Comparison of ENCODE assay signal across 1 cellular context in the genomic region with DNA sequence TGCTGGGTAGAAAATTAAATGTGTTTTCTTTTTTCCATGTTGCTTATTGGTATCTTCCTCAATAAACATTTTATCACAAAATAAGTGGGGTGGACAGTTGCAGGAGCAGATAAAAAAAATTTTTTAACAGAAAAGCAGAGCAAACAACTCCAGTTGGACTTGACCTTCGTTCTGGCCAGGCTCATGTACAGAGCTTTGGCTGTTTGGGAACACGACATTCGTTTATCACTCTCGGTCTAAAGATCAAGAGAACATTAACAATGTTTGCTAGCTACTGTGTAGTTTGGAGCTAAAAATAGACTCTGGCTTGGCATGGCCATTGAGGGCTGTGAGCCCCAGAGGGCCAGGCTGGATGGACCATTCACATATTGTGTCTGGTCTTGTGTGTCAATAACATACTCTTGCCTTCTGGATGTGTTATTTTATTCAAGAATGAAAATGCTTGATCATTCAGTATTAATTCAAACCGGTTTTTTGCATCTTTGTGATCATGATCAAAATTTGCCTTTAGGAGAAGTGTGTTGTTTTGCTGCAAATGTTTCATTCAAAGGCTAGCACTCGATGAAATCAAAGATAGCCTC.
A peak's percentile ranks its signal among the peaks of the same experiment; 100 is the strongest.
TF ChIP-seq lines count a peak whose summit lies in the region.

No MANE protein-coding gene starts in this region.

TF ChIP-seq in HepG2, 621 proteins besides CTCF, POLR2A, EP300 and RAD21 (continued from another document and continues in another):
- TF ChIP-seq EZH2 (conservative IDR thresholded peaks at IDR 0.05; ENCODE audit: low read depth, low read length) (no peak), FOXO1 (CRISPR knock-in tag; IDR thresholded peaks at IDR 0.05) (peak; percentile 98), ZNF619 (CRISPR knock-in tag; IDR thresholded peaks at IDR 0.05) (no peak), ZNF747 (CRISPR knock-in tag; IDR thresholded peaks at IDR 0.05; ENCODE audit: borderline replicate concordance) (peak; percentile 67; the same call in 1 of the 2 replicates), ELF3 (CRISPR knock-in tag; IDR thresholded peaks at IDR 0.05) (peak; percentile 90), ZNF160 (CRISPR knock-in tag; IDR thresholded peaks at IDR 0.05) (no peak), PHF21A (CRISPR knock-in tag; IDR thresholded peaks at IDR 0.05) (peak; percentile 96), SMARCE1 (IDR thresholded peaks at IDR 0.05; ENCODE audit: borderline replicate concordance) (no peak), ZMYM2 (CRISPR knock-in tag; IDR thresholded peaks at IDR 0.05) (no peak), KMT2A (CRISPR knock-in tag; IDR thresholded peaks at IDR 0.05) (peak; percentile 76; the same call in 1 of the 2 replicates), ZNF816 (CRISPR knock-in tag; IDR thresholded peaks at IDR 0.05; ENCODE audit: borderline replicate concordance) (no peak), MEIS1 (CRISPR knock-in tag; IDR thresholded peaks at IDR 0.05; ENCODE audit: borderline replicate concordance) (peak; percentile 94), LCORL (IDR thresholded peaks at IDR 0.05) (no peak), LCORL (CRISPR knock-in tag; IDR thresholded peaks at IDR 0.05) (peak; percentile 92), RFXANK (CRISPR knock-in tag; IDR thresholded peaks at IDR 0.05) (0 out of 2 replicates have a peak, but pooled peaks have one; percentile 35), FOXJ3 (CRISPR knock-in tag; IDR thresholded peaks at IDR 0.05; ENCODE audit: borderline replicate concordance) (peak; percentile 93; the same call in 1 of the 2 replicates), JDP2 (CRISPR knock-in tag; IDR thresholded peaks at IDR 0.05; ENCODE audit: borderline replicate concordance) (no peak), ZNF615 (CRISPR knock-in tag; IDR thresholded peaks at IDR 0.05; ENCODE audit: borderline replicate concordance) (no peak), THYN1 (CRISPR knock-in tag; IDR thresholded peaks at IDR 0.05; ENCODE audit: borderline replicate concordance, low read depth) (no peak), ZFY (CRISPR knock-in tag; IDR thresholded peaks at IDR 0.05) (no peak), SYNCRIP (IDR thresholded peaks at IDR 0.05; ENCODE audit: insufficient read depth, low read depth, low read length) (no peak), ZNF572 (CRISPR knock-in tag; IDR thresholded peaks at IDR 0.05) (no peak), ATAD3A (CRISPR knock-in tag; IDR thresholded peaks at IDR 0.05) (no peak), MBNL3 (CRISPR knock-in tag; conservative IDR thresholded peaks at IDR 0.05) (no peak), SATB2 (CRISPR knock-in tag; IDR thresholded peaks at IDR 0.05) (no peak), BCL6 (CRISPR knock-in tag; IDR thresholded peaks at IDR 0.05) (peak; percentile 98), ZNF577 (CRISPR knock-in tag; IDR thresholded peaks at IDR 0.05; ENCODE audit: borderline replicate concordance, low read depth) (no peak), ZNF558 (CRISPR knock-in tag; IDR thresholded peaks at IDR 0.05; ENCODE audit: borderline replicate concordance) (no peak), ZNF556 (CRISPR knock-in tag; IDR thresholded peaks at IDR 0.05; ENCODE audit: borderline replicate concordance) (peak; percentile 96; the same call in 1 of the 2 replicates), ZNF234 (CRISPR knock-in tag; conservative IDR thresholded peaks at IDR 0.05) (no peak), RBAK (CRISPR knock-in tag; IDR thresholded peaks at IDR 0.05) (no peak), ZNF570 (CRISPR knock-in tag; IDR thresholded peaks at IDR 0.05; ENCODE audit: borderline replicate concordance) (no peak), ZNF546 (CRISPR knock-in tag; conservative IDR thresholded peaks at IDR 0.05) (no peak), GABPB1 (CRISPR knock-in tag; IDR thresholded peaks at IDR 0.05) (no peak), ZNF225 (CRISPR knock-in tag; IDR thresholded peaks at IDR 0.05) (no peak), HNRNPUL1 (IDR thresholded peaks at IDR 0.05; ENCODE audit: low read depth, low read length) (no peak)
- TF ChIP-seq, protein P1, sequence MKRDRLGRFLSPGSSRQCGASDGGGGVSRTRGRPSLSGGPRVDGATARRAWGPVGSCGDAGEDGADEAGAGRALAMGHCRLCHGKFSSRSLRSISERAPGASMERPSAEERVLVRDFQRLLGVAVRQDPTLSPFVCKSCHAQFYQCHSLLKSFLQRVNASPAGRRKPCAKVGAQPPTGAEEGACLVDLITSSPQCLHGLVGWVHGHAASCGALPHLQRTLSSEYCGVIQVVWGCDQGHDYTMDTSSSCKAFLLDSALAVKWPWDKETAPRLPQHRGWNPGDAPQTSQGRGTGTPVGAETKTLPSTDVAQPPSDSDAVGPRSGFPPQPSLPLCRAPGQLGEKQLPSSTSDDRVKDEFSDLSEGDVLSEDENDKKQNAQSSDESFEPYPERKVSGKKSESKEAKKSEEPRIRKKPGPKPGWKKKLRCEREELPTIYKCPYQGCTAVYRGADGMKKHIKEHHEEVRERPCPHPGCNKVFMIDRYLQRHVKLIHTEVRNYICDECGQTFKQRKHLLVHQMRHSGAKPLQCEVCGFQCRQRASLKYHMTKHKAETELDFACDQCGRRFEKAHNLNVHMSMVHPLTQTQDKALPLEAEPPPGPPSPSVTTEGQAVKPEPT (CRISPR knock-in tag; IDR thresholded peaks at IDR 0.05; ENCODE audit: low read depth) = no peak
- TF ChIP-seq, protein P2, sequence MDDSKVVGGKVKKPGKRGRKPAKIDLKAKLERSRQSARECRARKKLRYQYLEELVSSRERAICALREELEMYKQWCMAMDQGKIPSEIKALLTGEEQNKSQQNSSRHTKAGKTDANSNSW (CRISPR knock-in tag; IDR thresholded peaks at IDR 0.05; ENCODE audit: borderline replicate concordance) = no peak
- TF ChIP-seq, protein P3, sequence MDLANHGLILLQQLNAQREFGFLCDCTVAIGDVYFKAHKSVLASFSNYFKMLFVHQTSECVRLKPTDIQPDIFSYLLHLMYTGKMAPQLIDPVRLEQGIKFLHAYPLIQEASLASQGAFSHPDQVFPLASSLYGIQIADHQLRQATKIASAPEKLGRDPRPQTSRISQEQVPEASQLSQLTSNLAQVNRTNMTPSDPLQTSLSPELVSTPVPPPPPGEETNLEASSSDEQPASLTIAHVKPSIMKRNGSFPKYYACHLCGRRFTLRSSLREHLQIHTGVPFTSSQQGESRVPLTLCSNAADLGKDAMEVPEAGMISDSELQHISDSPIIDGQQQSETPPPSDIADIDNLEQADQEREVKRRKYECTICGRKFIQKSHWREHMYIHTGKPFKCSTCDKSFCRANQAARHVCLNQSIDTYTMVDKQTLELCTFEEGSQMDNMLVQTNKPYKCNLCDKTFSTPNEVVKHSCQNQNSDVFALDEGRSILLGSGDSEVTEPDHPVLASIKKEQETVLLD (CRISPR knock-in tag; IDR thresholded peaks at IDR 0.05; ENCODE audit: low read depth) = no peak
- TF ChIP-seq, protein P4, sequence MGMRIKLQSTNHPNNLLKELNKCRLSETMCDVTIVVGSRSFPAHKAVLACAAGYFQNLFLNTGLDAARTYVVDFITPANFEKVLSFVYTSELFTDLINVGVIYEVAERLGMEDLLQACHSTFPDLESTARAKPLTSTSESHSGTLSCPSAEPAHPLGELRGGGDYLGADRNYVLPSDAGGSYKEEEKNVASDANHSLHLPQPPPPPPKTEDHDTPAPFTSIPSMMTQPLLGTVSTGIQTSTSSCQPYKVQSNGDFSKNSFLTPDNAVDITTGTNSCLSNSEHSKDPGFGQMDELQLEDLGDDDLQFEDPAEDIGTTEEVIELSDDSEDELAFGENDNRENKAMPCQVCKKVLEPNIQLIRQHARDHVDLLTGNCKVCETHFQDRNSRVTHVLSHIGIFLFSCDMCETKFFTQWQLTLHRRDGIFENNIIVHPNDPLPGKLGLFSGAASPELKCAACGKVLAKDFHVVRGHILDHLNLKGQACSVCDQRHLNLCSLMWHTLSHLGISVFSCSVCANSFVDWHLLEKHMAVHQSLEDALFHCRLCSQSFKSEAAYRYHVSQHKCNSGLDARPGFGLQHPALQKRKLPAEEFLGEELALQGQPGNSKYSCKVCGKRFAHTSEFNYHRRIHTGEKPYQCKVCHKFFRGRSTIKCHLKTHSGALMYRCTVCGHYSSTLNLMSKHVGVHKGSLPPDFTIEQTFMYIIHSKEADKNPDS (CRISPR knock-in tag; IDR thresholded peaks at IDR 0.05) = no peak
- TF ChIP-seq, protein P5, sequence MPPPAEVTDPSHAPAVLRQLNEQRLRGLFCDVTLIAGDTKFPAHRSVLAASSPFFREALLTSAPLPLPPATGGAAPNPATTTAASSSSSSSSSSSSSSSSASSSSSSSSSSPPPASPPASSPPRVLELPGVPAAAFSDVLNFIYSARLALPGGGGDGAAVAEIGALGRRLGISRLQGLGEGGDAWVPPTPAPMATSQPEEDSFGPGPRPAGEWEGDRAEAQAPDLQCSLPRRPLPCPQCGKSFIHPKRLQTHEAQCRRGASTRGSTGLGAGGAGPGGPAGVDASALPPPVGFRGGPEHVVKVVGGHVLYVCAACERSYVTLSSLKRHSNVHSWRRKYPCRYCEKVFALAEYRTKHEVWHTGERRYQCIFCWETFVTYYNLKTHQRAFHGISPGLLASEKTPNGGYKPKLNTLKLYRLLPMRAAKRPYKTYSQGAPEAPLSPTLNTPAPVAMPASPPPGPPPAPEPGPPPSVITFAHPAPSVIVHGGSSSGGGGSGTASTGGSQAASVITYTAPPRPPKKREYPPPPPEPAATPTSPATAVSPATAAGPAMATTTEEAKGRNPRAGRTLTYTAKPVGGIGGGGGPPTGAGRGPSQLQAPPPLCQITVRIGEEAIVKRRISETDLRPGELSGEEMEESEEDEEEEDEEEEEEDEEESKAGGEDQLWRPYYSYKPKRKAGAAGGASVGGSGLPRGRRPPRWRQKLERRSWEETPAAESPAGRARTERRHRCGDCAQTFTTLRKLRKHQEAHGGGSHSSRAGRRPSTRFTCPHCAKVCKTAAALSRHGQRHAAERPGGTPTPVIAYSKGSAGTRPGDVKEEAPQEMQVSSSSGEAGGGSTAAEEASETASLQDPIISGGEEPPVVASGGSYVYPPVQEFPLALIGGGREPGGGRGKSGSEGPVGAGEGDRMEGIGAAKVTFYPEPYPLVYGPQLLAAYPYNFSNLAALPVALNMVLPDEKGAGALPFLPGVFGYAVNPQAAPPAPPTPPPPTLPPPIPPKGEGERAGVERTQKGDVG (CRISPR knock-in tag; IDR thresholded peaks at IDR 0.05; ENCODE audit: borderline replicate concordance) = no peak
- TF ChIP-seq, protein P6, sequence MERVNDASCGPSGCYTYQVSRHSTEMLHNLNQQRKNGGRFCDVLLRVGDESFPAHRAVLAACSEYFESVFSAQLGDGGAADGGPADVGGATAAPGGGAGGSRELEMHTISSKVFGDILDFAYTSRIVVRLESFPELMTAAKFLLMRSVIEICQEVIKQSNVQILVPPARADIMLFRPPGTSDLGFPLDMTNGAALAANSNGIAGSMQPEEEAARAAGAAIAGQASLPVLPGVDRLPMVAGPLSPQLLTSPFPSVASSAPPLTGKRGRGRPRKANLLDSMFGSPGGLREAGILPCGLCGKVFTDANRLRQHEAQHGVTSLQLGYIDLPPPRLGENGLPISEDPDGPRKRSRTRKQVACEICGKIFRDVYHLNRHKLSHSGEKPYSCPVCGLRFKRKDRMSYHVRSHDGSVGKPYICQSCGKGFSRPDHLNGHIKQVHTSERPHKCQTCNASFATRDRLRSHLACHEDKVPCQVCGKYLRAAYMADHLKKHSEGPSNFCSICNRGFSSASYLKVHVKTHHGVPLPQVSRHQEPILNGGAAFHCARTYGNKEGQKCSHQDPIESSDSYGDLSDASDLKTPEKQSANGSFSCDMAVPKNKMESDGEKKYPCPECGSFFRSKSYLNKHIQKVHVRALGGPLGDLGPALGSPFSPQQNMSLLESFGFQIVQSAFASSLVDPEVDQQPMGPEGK (CRISPR knock-in tag; IDR thresholded peaks at IDR 0.05) = peak; percentile 76
- TF ChIP-seq, protein P7, sequence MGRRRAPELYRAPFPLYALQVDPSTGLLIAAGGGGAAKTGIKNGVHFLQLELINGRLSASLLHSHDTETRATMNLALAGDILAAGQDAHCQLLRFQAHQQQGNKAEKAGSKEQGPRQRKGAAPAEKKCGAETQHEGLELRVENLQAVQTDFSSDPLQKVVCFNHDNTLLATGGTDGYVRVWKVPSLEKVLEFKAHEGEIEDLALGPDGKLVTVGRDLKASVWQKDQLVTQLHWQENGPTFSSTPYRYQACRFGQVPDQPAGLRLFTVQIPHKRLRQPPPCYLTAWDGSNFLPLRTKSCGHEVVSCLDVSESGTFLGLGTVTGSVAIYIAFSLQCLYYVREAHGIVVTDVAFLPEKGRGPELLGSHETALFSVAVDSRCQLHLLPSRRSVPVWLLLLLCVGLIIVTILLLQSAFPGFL (CRISPR knock-in tag; IDR thresholded peaks at IDR 0.05) = no peak
- TF ChIP-seq, protein P8, sequence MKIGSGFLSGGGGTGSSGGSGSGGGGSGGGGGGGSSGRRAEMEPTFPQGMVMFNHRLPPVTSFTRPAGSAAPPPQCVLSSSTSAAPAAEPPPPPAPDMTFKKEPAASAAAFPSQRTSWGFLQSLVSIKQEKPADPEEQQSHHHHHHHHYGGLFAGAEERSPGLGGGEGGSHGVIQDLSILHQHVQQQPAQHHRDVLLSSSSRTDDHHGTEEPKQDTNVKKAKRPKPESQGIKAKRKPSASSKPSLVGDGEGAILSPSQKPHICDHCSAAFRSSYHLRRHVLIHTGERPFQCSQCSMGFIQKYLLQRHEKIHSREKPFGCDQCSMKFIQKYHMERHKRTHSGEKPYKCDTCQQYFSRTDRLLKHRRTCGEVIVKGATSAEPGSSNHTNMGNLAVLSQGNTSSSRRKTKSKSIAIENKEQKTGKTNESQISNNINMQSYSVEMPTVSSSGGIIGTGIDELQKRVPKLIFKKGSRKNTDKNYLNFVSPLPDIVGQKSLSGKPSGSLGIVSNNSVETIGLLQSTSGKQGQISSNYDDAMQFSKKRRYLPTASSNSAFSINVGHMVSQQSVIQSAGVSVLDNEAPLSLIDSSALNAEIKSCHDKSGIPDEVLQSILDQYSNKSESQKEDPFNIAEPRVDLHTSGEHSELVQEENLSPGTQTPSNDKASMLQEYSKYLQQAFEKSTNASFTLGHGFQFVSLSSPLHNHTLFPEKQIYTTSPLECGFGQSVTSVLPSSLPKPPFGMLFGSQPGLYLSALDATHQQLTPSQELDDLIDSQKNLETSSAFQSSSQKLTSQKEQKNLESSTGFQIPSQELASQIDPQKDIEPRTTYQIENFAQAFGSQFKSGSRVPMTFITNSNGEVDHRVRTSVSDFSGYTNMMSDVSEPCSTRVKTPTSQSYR (CRISPR knock-in tag; IDR thresholded peaks at IDR 0.05; ENCODE audit: borderline replicate concordance) = peak; percentile 65; the same call in 1 of the 2 replicates
- TF ChIP-seq, protein P9, sequence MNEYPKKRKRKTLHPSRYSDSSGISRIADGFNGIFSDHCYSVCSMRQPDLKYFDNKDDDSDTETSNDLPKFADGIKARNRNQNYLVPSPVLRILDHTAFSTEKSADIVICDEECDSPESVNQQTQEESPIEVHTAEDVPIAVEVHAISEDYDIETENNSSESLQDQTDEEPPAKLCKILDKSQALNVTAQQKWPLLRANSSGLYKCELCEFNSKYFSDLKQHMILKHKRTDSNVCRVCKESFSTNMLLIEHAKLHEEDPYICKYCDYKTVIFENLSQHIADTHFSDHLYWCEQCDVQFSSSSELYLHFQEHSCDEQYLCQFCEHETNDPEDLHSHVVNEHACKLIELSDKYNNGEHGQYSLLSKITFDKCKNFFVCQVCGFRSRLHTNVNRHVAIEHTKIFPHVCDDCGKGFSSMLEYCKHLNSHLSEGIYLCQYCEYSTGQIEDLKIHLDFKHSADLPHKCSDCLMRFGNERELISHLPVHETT (CRISPR knock-in tag; conservative IDR thresholded peaks at IDR 0.05) = no peak; the same call in 1 of the 2 replicates
- TF ChIP-seq, protein P10, sequence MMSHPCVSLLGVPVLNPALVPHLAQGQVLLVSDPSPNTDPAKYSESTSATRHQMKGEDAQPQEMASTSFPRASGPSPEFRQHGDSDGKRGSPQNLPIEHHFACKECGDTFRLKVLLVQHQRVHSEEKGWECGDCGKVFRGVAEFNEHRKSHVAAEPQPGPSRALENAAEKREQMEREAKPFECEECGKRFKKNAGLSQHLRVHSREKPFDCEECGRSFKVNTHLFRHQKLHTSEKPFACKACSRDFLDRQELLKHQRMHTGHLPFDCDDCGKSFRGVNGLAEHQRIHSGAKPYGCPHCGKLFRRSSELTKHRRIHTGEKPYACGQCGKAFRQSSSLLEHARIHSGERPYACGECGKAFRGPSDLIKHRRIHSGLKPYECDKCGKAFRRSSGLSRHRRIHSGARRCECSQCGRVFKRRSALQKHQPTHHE (CRISPR knock-in tag; IDR thresholded peaks at IDR 0.05; ENCODE audit: borderline replicate concordance) = 0 out of 2 replicates have a peak, but pooled peaks have one; percentile 60
